In genomic region chr12:94762943-94763342, GRCh38 we compare ENCODE assay signal across 17 cellular contexts.
A peak's percentile ranks its signal among the peaks of the same experiment; 100 is the strongest.
DNase-seq lines count a peak whose midpoint lies in the region; ATAC-seq and TF ChIP-seq lines count a peak whose summit lies in the region.
"Had no signal": no experiment of that assay in that cellular context is flagged by ENCODE, and none has a peak within 500 bp of the region (broad histone marks: within the 10 kb centered on the region; RNA-seq: fewer than 3 reads in every experiment).

No MANE protein-coding gene starts in this region.

- 44 to 81% (median 64%) methylated on average over 2 to 3 of the region's 3 CpGs for WGBS in spleen, 5 donors

- H3K9me3 Mint-ChIP-seq in activated T-helper 17 cell treated with anti-CD3 and anti-CD28 coated beads, Interleukin-2, amount 50 U/mL, for 72 hours: no peaks in the 10 kb centered on the region
- H3K9me3 Mint-ChIP-seq: activated T-helper 1 cell treated with anti-CD3 and anti-CD28 coated beads, Interleukin-12 subunit alpha, Interleukin-12 subunit beta, Interleukin-2, Interleukin-4 antibody, amounts not matched to agents 30 ng/mL and 10 ng/mL and 1 ng/mL, durations not matched to agents 14 hours and 24 hours and 36 hours; H9 had no signal

- intact Hi-C loops in spleen (cut with DNase I; ENCODE audit: low total_unique reads): loop anchor here (10.0 kb wide), 1 partner anchor 218 kb away; no protein-coding TSS in a partner anchor
- intact Hi-C loops in vagina (cut with DNase I): no loop called here

- H3K36me3 Mint-ChIP-seq in activated T-helper 17 cell treated with anti-CD3 and anti-CD28 coated beads, Interleukin-2, amount 50 U/mL, for 72 hours (ENCODE audit: low read depth): no peaks in the 10 kb centered on the region

- ATAC-seq in GM19328 (IDR thresholded peaks at IDR 0.05; ENCODE audit: unreplicated experiment) (peak; percentile 13), HG03045 (IDR thresholded peaks at IDR 0.05; ENCODE audit: unreplicated experiment) (peak; percentile 14), GM18519 (IDR thresholded peaks at IDR 0.05; ENCODE audit: low FRiP score, unreplicated experiment) (no peak)
- peak; percentile 6 for ATAC-seq in activated T-helper 17 cell treated with anti-CD3 and anti-CD28 coated beads, Interleukin-2, amount 50 U/mL, for 72 hours (replicated peaks)

- no peak for TF ChIP-seq POLR2A in spleen (IDR thresholded peaks at IDR 0.05)
- no peak for TF ChIP-seq POLR2A in vagina (IDR thresholded peaks at IDR 0.05)

- peaks cover 2 to 45% (median 30%) of the 10 kb centered on the region in 6 donors for H3K4me1 ChIP-seq in spleen
- H3K4me1 ChIP-seq in vagina: no peaks in the 10 kb centered on the region

- no peak overlapping the region for H3K4me3 ChIP-seq in GM06990 (replicated peaks; ENCODE audit: low read depth, low read length)
- peak overlapping the region in 1 of 8 donors; percentile 7 for H3K4me3 ChIP-seq in spleen
- H3K4me3 ChIP-seq in vagina: no peak overlapping the region

- DNase-seq in GM06990 (ENCODE audit: extremely low read depth, insufficient read length): peak; percentile 20
- no peak for DNase-seq in spleen
- no peak for DNase-seq in anterior cingulate cortex (lab: John Stamatoyannopoulos, UW)
- DNase-seq in vagina (ENCODE audit: extremely low spot score in 2 of 2): no peak
- DNase-seq: activated CD4-positive, alpha-beta T cell treated with anti-CD3 and anti-CD28 coated beads for 1 hour; AML-193; H9; retina; stimulated activated CD4-positive, alpha-beta T cell treated with anti-CD3 and anti-CD28 coated beads, Interleukin-4, amount 100 ng/mL, for 1 hour; stimulated activated naive CD4-positive, alpha-beta T cell treated with Interleukin-2 at 50 U/mL for 16 hours; SW 1271 had no signal

- TF ChIP-seq CTCF in GM06990 (IDR thresholded peaks at IDR 0.05; ENCODE audit: insufficient read depth, low read length, poor library complexity, severe bottlenecking) (no peak), spleen (IDR thresholded peaks at IDR 0.05 in 8 of 11, conservative IDR thresholded peaks at IDR 0.05 in 3 of 11) (no peak), vagina (IDR thresholded peaks at IDR 0.05) (no peak)

- H3K27ac Mint-ChIP-seq in activated T-helper 17 cell treated with anti-CD3 and anti-CD28 coated beads, Interleukin-2, amount 50 U/mL, for 72 hours: peak overlapping the region; percentile 1
- H3K27ac Mint-ChIP-seq: activated T-helper 1 cell treated with anti-CD3 and anti-CD28 coated beads, Interleukin-12 subunit alpha, Interleukin-12 subunit beta, Interleukin-2, Interleukin-4 antibody, amounts not matched to agents 30 ng/mL and 10 ng/mL and 1 ng/mL, durations not matched to agents 14 hours and 24 hours and 36 hours had no signal

- H3K4me3 Mint-ChIP-seq in activated T-helper 17 cell treated with anti-CD3 and anti-CD28 coated beads, Interleukin-2, amount 50 U/mL, for 72 hours: no peak overlapping the region
- H3K4me3 Mint-ChIP-seq: activated T-helper 1 cell treated with anti-CD3 and anti-CD28 coated beads, Interleukin-12 subunit alpha, Interleukin-12 subunit beta, Interleukin-2, Interleukin-4 antibody, amounts not matched to agents 30 ng/mL and 10 ng/mL and 1 ng/mL, durations not matched to agents 14 hours and 24 hours and 36 hours; H9 had no signal

- H3K9me3 ChIP-seq in spleen (no peaks in the 10 kb centered on the region), vagina (no peaks in the 10 kb centered on the region)

- H3K27ac ChIP-seq in spleen (peak overlapping the region in 3 of 8 donors; percentile 54 to 66 (median 63)), vagina (no peak overlapping the region)
- H3K27ac ChIP-seq: HL-60 had no signal

- H3K36me3 ChIP-seq in GM06990 (ENCODE audit: control insufficient read depth, insufficient read depth, low read length) (no peaks in the 10 kb centered on the region; the same call in 1 of the 2 replicates), spleen (no peaks in the 10 kb centered on the region), vagina (no peaks in the 10 kb centered on the region)

- H3K27me3 ChIP-seq in GM06990 (replicated peaks; ENCODE audit: control insufficient read depth, insufficient read depth, low read length) (no peaks in the 10 kb centered on the region), spleen (replicated peaks in 1 of 7) (no peaks in the 10 kb centered on the region), vagina (no peaks in the 10 kb centered on the region)

- peaks cover 6% of the 10 kb centered on the region for H3K27me3 Mint-ChIP-seq in activated T-helper 17 cell treated with anti-CD3 and anti-CD28 coated beads, Interleukin-2, amount 50 U/mL, for 72 hours

- no peaks in the 10 kb centered on the region for H3K4me1 Mint-ChIP-seq in activated T-helper 17 cell treated with anti-CD3 and anti-CD28 coated beads, Interleukin-2, amount 50 U/mL, for 72 hours
- H3K4me1 Mint-ChIP-seq: H9 had no signal
